ENCODE assay signal across 17 cellular contexts in the genomic region with DNA sequence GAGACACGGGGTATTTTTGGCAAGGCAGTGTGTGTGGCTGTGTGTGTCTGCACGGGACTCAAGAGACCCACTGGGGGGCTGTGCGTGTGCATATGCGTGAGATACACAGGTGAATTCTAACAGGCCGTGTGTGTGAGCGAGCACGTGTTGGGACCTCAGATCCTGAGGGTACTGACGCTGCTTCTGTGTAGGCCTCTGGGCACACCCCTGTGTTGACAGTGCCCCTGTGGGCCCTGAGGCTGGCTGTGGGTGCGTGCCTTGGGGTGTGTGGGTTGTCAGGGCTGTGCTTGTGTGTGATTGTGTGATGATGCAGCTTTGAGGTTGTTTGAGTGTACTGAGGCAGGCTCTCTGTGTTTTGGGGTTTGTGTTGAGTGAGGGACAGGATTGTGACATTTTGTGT. TPM values are rescaled to one million over a fixed set of nuclear protein-coding genes. Genes with fewer than 3 reads are reported as not detected.
"Had no signal": no experiment of that assay in that cellular context is flagged by ENCODE, and none has a peak within 500 bp of the region (broad histone marks: within the 10 kb centered on the region; RNA-seq: fewer than 3 reads in every experiment).

No MANE protein-coding gene starts in this region.

- H3K36me3 ChIP-seq: ovary, SJCRH30 had no signal

- H3K27me3 ChIP-seq: ascending aorta, heart right ventricle, ovary, SJCRH30 had no signal

- H3K27me3 Mint-ChIP-seq: memory B cell had no signal

- H3K4me1 ChIP-seq: ascending aorta, heart right ventricle, left ventricle myocardium inferior, SJCRH30 had no signal

- H3K27ac ChIP-seq: ascending aorta, heart right ventricle, left ventricle myocardium inferior, ovary, SJCRH30 had no signal

- H3K4me3 Mint-ChIP-seq: memory B cell had no signal

- H3K9me3 ChIP-seq: ascending aorta, heart right ventricle, left ventricle myocardium inferior, ovary, SJCRH30 had no signal

- DNase-seq: activated CD4-positive, alpha-beta T cell treated with anti-CD3 and anti-CD28 coated beads for 48 hours; activated effector memory CD4-positive, alpha-beta T cell treated with anti-CD3 and anti-CD28 coated beads, Interleukin-2, amount 50 U/mL, for 16 hours; foreskin melanocyte; heart right ventricle; left ventricle myocardium inferior; ovary; retina; SJCRH30; stimulated activated CD4-positive, alpha-beta T cell treated with anti-CD3 and anti-CD28 coated beads, Interleukin-4, amount 100 ng/mL, for 1 hour; stimulated activated CD8-positive, alpha-beta memory T cell treated with anti-CD3 and anti-CD28 coated beads, Interleukin-4, amount 100 ng/mL, for 48 hours; T1000 had no signal

- H3K27ac Mint-ChIP-seq: memory B cell had no signal

- FAIRE-seq: bronchial epithelial cell, keratinocyte, urothelium cell line had no signal

- H3K4me3 ChIP-seq: ascending aorta, heart right ventricle, left ventricle myocardium inferior, ovary, SJCRH30 had no signal

- H3K9me3 Mint-ChIP-seq: memory B cell had no signal

- ATAC-seq: heart right ventricle had no signal

RNA-seq across cellular contexts. Expression of a gene that starts 13.9 kb away (rescaled TPM):
- total RNA-seq: ascending aorta, bronchial epithelial cell, left ventricle myocardium inferior, SJCRH30 had no signal
- polyA plus RNA-seq: neural cell had no signal

RNA-seq across cellular contexts. Expression of a gene that starts 17.4 kb away (rescaled TPM):
- total RNA-seq: ascending aorta, SJCRH30 had no signal
- polyA plus RNA-seq: keratinocyte, neural cell had no signal
